8 cellular contexts compared by ENCODE assay signal in the genomic region with DNA sequence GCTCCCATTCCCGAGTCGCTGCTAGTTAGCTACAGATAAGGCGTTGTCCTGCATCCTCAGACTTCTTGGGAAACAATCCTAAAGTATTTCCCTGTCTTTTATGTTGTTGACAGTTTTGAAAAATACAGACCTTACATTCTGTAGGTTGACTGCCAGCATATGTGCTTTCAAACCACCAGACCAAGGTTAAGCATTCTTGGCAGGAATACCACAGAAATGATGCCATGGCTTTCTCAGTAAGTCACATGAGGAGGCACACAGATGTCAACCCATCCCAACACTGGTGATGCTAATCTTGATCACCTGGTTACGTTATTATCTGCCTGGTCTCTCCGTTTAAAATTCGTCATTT. TPM values are rescaled to one million over a fixed set of nuclear protein-coding genes. Genes with fewer than 3 reads are reported as not detected.
DNase-seq lines count a peak whose midpoint lies in the region; ATAC-seq, FAIRE-seq and TF ChIP-seq lines count a peak whose summit lies in the region.

No MANE protein-coding gene starts in this region.

- ATAC-seq in activated T-cell treated with anti-CD3 and anti-CD28 coated beads, Interleukin-2, amount 50 U/mL, for 4 hours: no peak
- ATAC-seq in activated naive CD4-positive, alpha-beta T cell treated with anti-CD3 and anti-CD28 coated beads, Interleukin-2, amount 50 U/mL, for 72 hours: no peak
- ATAC-seq in GM19397 (IDR thresholded peaks at IDR 0.05; ENCODE audit: unreplicated experiment): no peak

- TF ChIP-seq POLR2A in thyroid gland (IDR thresholded peaks at IDR 0.05): no peak

- H3K9ac ChIP-seq in keratinocyte (ENCODE audit: control insufficient read depth, extremely low read depth, insufficient read depth, low read length): peak overlapping the region; percentile 97

- peaks cover 26% of the 10 kb centered on the region for H3K4me1 Mint-ChIP-seq in activated T-cell treated with anti-CD3 and anti-CD28 coated beads, Interleukin-2, amount 50 U/mL, for 4 hours (ENCODE audit: low read depth)

- peaks cover 17% of the 10 kb centered on the region for H3K4me1 ChIP-seq in keratinocyte (ENCODE audit: control insufficient read depth, extremely low read depth, insufficient read depth, low read length)
- H3K4me1 ChIP-seq in thyroid gland: peaks cover 2 to 11% of the 10 kb centered on the region in 2 donors

- H3K4me3 ChIP-seq in keratinocyte (ENCODE audit: control insufficient read depth in 2 of 3, extremely low read depth in 1 of 3, insufficient read depth in 2 of 3, low read depth in 1 of 3, low read length in 3 of 3) (peak overlapping the region; percentile 68 to 99 (median 98)), thyroid gland (replicated peaks in 1 of 3) (peak overlapping the region in 2 of 3 donors; percentile 55 to 87)

- no peaks in the 10 kb centered on the region for H3K9me3 Mint-ChIP-seq in activated T-cell treated with anti-CD3 and anti-CD28 coated beads, Interleukin-2, amount 50 U/mL, for 4 hours
- H3K9me3 Mint-ChIP-seq in activated naive CD4-positive, alpha-beta T cell treated with anti-CD3 and anti-CD28 coated beads, Interleukin-2, amount 50 U/mL, for 72 hours: no peaks in the 10 kb centered on the region

- no peaks in the 10 kb centered on the region for H4K20me1 ChIP-seq in keratinocyte (ENCODE audit: control insufficient read depth, extremely low read depth, insufficient read depth, low read length)

- H3K4me2 ChIP-seq in keratinocyte (ENCODE audit: control insufficient read depth, extremely low read depth, insufficient read depth, low read depth, low read length): peak overlapping the region; percentile 98

- peak overlapping the region; percentile 97 to 99 for H3K27ac Mint-ChIP-seq in activated naive CD4-positive, alpha-beta T cell treated with anti-CD3 and anti-CD28 coated beads, Interleukin-2, amount 50 U/mL, for 72 hours

- dilution Hi-C loops in keratinocyte (cut with MboI; ENCODE audit: extremely low pct_ligation_motif_present, low sequenced_read_pairs): no loop called here

- TF ChIP-seq CTCF in keratinocyte (optimal IDR thresholded peaks at IDR 0.05 in 1 of 3, IDR thresholded peaks at IDR 0.05 in 1 of 3, conservative IDR thresholded peaks at IDR 0.05 in 1 of 3; ENCODE audit: extremely low read depth in 1 of 3, insufficient read depth in 2 of 3, low read length in 3 of 3) (no peak), thyroid gland (IDR thresholded peaks at IDR 0.05) (no peak)

- intact Hi-C loops in thyroid gland (cut with DNase I): loop anchor here (10.0 kb wide), 1 partner anchor 51 kb away; a partner anchor contains a TSS

- H3K27ac ChIP-seq in keratinocyte (ENCODE audit: control insufficient read depth, insufficient read depth, low read length): peak overlapping the region; percentile 90
- no peak overlapping the region for H3K27ac ChIP-seq in thyroid gland

- no peaks in the 10 kb centered on the region for H3K9me1 ChIP-seq in keratinocyte (ENCODE audit: control insufficient read depth, extremely low read depth, insufficient read depth, low read length)

- peaks cover 28% of the 10 kb centered on the region for H3K79me2 ChIP-seq in keratinocyte (ENCODE audit: control insufficient read depth, insufficient read depth, low read length)

- H3K36me3 ChIP-seq in keratinocyte (ENCODE audit: control insufficient read depth in 2 of 2, extremely low read depth in 1 of 2, insufficient read depth in 2 of 2, low read length in 2 of 2) (peaks cover 6 to 19% of the 10 kb centered on the region in 2 experiments), thyroid gland (peaks cover under 1 to 10% of the 10 kb centered on the region in 2 donors)

- DNase-seq in activated T-cell treated with anti-CD3 and anti-CD28 coated beads, Interleukin-2, amount 50 U/mL, for 4 hours: no peak
- DNase-seq in activated T-cell treated with anti-CD3 and anti-CD28 coated beads, Interleukin-2, amount 50 U/mL, for 48 hours: no peak
- no peak for DNase-seq in activated naive CD4-positive, alpha-beta T cell treated with anti-CD3 and anti-CD28 coated beads, Interleukin-2, amount 50 U/mL, for 72 hours (ENCODE audit: low spot score in 2 of 2)
- DNase-seq in keratinocyte (ENCODE audit: low read depth, low spot score) (no peak), thyroid gland (no peak), NCI-H2196 (lab: John Stamatoyannopoulos, UW; ENCODE audit: unreplicated experiment) (no peak), medulla oblongata (ENCODE audit: extremely low spot score) (no peak)

- WGBS in thyroid gland, 2 donors: 34 to 39% methylated on average over 6 of the region's 6 CpGs

- no peaks in the 10 kb centered on the region for H3K27me3 Mint-ChIP-seq in activated T-cell treated with anti-CD3 and anti-CD28 coated beads, Interleukin-2, amount 50 U/mL, for 4 hours (ENCODE audit: low read depth)

- H3K4me3 Mint-ChIP-seq in activated T-cell treated with anti-CD3 and anti-CD28 coated beads, Interleukin-2, amount 50 U/mL, for 4 hours: peak overlapping the region; percentile 99

- H3K27me3 ChIP-seq in keratinocyte (ENCODE audit: control insufficient read depth, extremely low read depth, insufficient read depth, low read length) (no peaks in the 10 kb centered on the region), thyroid gland (no peaks in the 10 kb centered on the region)

- FAIRE-seq in keratinocyte (lab: Jason Lieb, UNC): no peak

- H3K9me3 ChIP-seq in keratinocyte (ENCODE audit: control insufficient read depth, low read depth, low read length): no peaks in the 10 kb centered on the region
- no peaks in the 10 kb centered on the region for H3K9me3 ChIP-seq in thyroid gland

- H3K36me3 Mint-ChIP-seq in activated T-cell treated with anti-CD3 and anti-CD28 coated beads, Interleukin-2, amount 50 U/mL, for 4 hours (ENCODE audit: insufficient read depth): peaks cover 14% of the 10 kb centered on the region
- peaks cover 10 to 15% of the 10 kb centered on the region in 2 donors for H3K36me3 Mint-ChIP-seq in activated naive CD4-positive, alpha-beta T cell treated with anti-CD3 and anti-CD28 coated beads, Interleukin-2, amount 50 U/mL, for 72 hours

- H2AFZ ChIP-seq in keratinocyte (ENCODE audit: control insufficient read depth, low read length): peak overlapping the region; percentile 97

RNA-seq across cellular contexts. Expression of a gene that starts 0.9 kb away (rescaled TPM):
- total RNA-seq in activated T-cell treated with anti-CD3 and anti-CD28 coated beads, Interleukin-2, amount 50 U/mL, for 4 hours: 10 to 100 TPM; 39.3 to 42.2 (median 41.9) TPM
- 10 to 100 TPM; 51.4 to 57.0 TPM for total RNA-seq in activated naive CD4-positive, alpha-beta T cell treated with anti-CD3 and anti-CD28 coated beads, Interleukin-2, amount 50 U/mL, for 72 hours
- polyA plus RNA-seq in keratinocyte: 22.2 to 28.3 TPM (median 24.4 TPM) in 3 replicates
- 13.4 TPM for polyA plus RNA-seq in keratinocyte (2011; ENCODE audit: low read depth)
- polyA plus RNA-seq in keratinocyte (2011; cell fraction: cytosol; rRNA removed): 18.0 and 23.1 TPM in 2 replicates
- polyA plus RNA-seq in keratinocyte (2011; cell fraction: nucleus; rRNA removed): 23.0 and 25.5 TPM in 2 replicates
- polyA plus RNA-seq in keratinocyte (2012; ENCODE audit: low replicate concordance): 15.4 and 21.4 TPM in 2 replicates
- polyA minus RNA-seq in keratinocyte: 13.8 to 31.9 TPM (median 27.4 TPM) in 3 replicates
- 20.7 TPM for polyA minus RNA-seq in keratinocyte (2011; cell fraction: cytosol; rRNA and poly(A)+ RNA removed)
- 13.3 and 20.3 TPM in 2 replicates for polyA minus RNA-seq in keratinocyte (2011; cell fraction: nucleus; rRNA and poly(A)+ RNA removed)
- 10 to 100 TPM; 24.1 to 30.3 (median 25.5) TPM for total RNA-seq in thyroid gland

RNA-seq across cellular contexts. Expression of a gene that starts 47.0 kb away (rescaled TPM):
- 100 to 1,000 TPM; 110 to 132 (median 118) TPM for total RNA-seq in activated T-cell treated with anti-CD3 and anti-CD28 coated beads, Interleukin-2, amount 50 U/mL, for 4 hours
- total RNA-seq in activated naive CD4-positive, alpha-beta T cell treated with anti-CD3 and anti-CD28 coated beads, Interleukin-2, amount 50 U/mL, for 72 hours: 100 to 1,000 TPM; 242 to 278 TPM
- 98.7 to 112 TPM (median 101 TPM) in 3 replicates for polyA plus RNA-seq in keratinocyte
- polyA plus RNA-seq in keratinocyte (2011; ENCODE audit: low read depth): 251 TPM
- 67.2 and 80.4 TPM in 2 replicates for polyA plus RNA-seq in keratinocyte (2011; cell fraction: cytosol; rRNA removed)
- polyA plus RNA-seq in keratinocyte (2011; cell fraction: nucleus; rRNA removed): 427 and 525 TPM in 2 replicates
- 134 and 162 TPM in 2 replicates for polyA plus RNA-seq in keratinocyte (2012; ENCODE audit: low replicate concordance)
- polyA minus RNA-seq in keratinocyte: 399 to 611 TPM (median 401 TPM) in 3 replicates
- polyA minus RNA-seq in keratinocyte (2011; cell fraction: cytosol; rRNA and poly(A)+ RNA removed): 139 TPM
- 592 and 724 TPM in 2 replicates for polyA minus RNA-seq in keratinocyte (2011; cell fraction: nucleus; rRNA and poly(A)+ RNA removed)
- total RNA-seq in thyroid gland: 100 to 1,000 TPM; 189 to 307 (median 278) TPM

RNA-seq across cellular contexts. Expression of a gene that starts 49.6 kb away (rescaled TPM):
- total RNA-seq in activated T-cell treated with anti-CD3 and anti-CD28 coated beads, Interleukin-2, amount 50 U/mL, for 4 hours: 10 to 100 TPM; 54.1 to 58.5 (median 56.0) TPM
- total RNA-seq in activated naive CD4-positive, alpha-beta T cell treated with anti-CD3 and anti-CD28 coated beads, Interleukin-2, amount 50 U/mL, for 72 hours: 10 to 100 TPM; 67.9 to 70.7 TPM
- 6.6 to 16.3 TPM (median 14.0 TPM) in 3 replicates for polyA plus RNA-seq in keratinocyte
- 22.3 TPM for polyA plus RNA-seq in keratinocyte (2011; ENCODE audit: low read depth)
- 10.0 and 12.1 TPM in 2 replicates for polyA plus RNA-seq in keratinocyte (2011; cell fraction: cytosol; rRNA removed)
- 41.3 and 42.1 TPM in 2 replicates for polyA plus RNA-seq in keratinocyte (2011; cell fraction: nucleus; rRNA removed)
- polyA plus RNA-seq in keratinocyte (2012; ENCODE audit: low replicate concordance): 10.4 and 22.4 TPM in 2 replicates
- 4.6 to 13.2 TPM (median 12.5 TPM) in 3 replicates for polyA minus RNA-seq in keratinocyte
- 5.9 TPM for polyA minus RNA-seq in keratinocyte (2011; cell fraction: cytosol; rRNA and poly(A)+ RNA removed)
- 6.0 and 9.5 TPM in 2 replicates for polyA minus RNA-seq in keratinocyte (2011; cell fraction: nucleus; rRNA and poly(A)+ RNA removed)
- total RNA-seq in thyroid gland: 10 to 100 TPM; 21.9 to 25.5 (median 22.4) TPM
